ENCODE assay signal across 16 cellular contexts in genomic region chr7:92655346-92655884, GRCh38.
"Had no signal": no experiment of that assay in that cellular context is flagged by ENCODE, and none has a peak within 500 bp of the region (broad histone marks: within the 10 kb centered on the region; RNA-seq: fewer than 3 reads in every experiment).

No MANE protein-coding gene starts in this region.

- H3K4me3 Mint-ChIP-seq: activated CD4-positive, alpha-beta memory T cell treated with anti-CD3 and anti-CD28 coated beads, Interleukin-2, amount 10 ng/mL, durations not matched to agents 7 days and 5 days; dendritic cell treated with granulocyte-macrophage colony-stimulating factor and Interleukin-4, amounts not matched to agents 40 ng/mL and 50 ng/mL, for 4 days; immature natural killer cell; T-cell had no signal

- ATAC-seq: stimulated activated naive CD8-positive, alpha-beta T cell treated with anti-CD3 and anti-CD28 coated beads, Interleukin-15, Interleukin-2, amounts not matched to agents 100 U/mL and 50 U/mL, for 24 hours; T-cell had no signal

- DNase-seq: activated CD4-positive, alpha-beta memory T cell treated with anti-CD3 and anti-CD28 coated beads, Interleukin-2, amount 10 ng/mL, durations not matched to agents 7 days and 5 days; activated CD8-positive, alpha-beta memory T cell treated with anti-CD3 and anti-CD28 coated beads, Interleukin-2, amount 50 U/mL, for 4 hours; activated naive CD4-positive, alpha-beta T cell treated with Interleukin-2 at 50 U/mL for 16 hours; effector memory CD4-positive, alpha-beta T cell; foreskin melanocyte; immature natural killer cell; naive B cell; posterior cingulate gyrus; small intestine; stimulated activated CD4-positive, alpha-beta T cell treated with anti-CD3 and anti-CD28 coated beads, Interleukin-4, amount 100 ng/mL, for 4 hours; stimulated activated CD8-positive, alpha-beta memory T cell treated with anti-CD3 and anti-CD28 coated beads, Interleukin-4, amount 100 ng/mL, for 48 hours; stimulated activated naive CD8-positive, alpha-beta T cell treated with anti-CD3 and anti-CD28 coated beads, Interleukin-15, Interleukin-2, amounts not matched to agents 100 U/mL and 50 U/mL, for 24 hours; T-cell; transverse colon; WERI-Rb-1 had no signal

- H3K27ac Mint-ChIP-seq: activated CD4-positive, alpha-beta memory T cell treated with anti-CD3 and anti-CD28 coated beads, Interleukin-2, amount 10 ng/mL, durations not matched to agents 7 days and 5 days; dendritic cell treated with granulocyte-macrophage colony-stimulating factor and Interleukin-4, amounts not matched to agents 40 ng/mL and 50 ng/mL, for 4 days; T-cell had no signal

- H3K27me3 Mint-ChIP-seq: activated CD4-positive, alpha-beta memory T cell treated with anti-CD3 and anti-CD28 coated beads, Interleukin-2, amount 10 ng/mL, durations not matched to agents 7 days and 5 days; dendritic cell treated with granulocyte-macrophage colony-stimulating factor and Interleukin-4, amounts not matched to agents 40 ng/mL and 50 ng/mL, for 4 days; naive B cell; T-cell had no signal

- H3K9me3 Mint-ChIP-seq: activated CD4-positive, alpha-beta memory T cell treated with anti-CD3 and anti-CD28 coated beads, Interleukin-2, amount 10 ng/mL, durations not matched to agents 7 days and 5 days; dendritic cell treated with granulocyte-macrophage colony-stimulating factor and Interleukin-4, amounts not matched to agents 40 ng/mL and 50 ng/mL, for 4 days; naive B cell had no signal
